In genomic region chr2:197131558-197131855, GRCh38 we compare ENCODE assay signal across 10 cellular contexts.
A peak's percentile ranks its signal among the peaks of the same experiment; 100 is the strongest.
DNase-seq lines count a peak whose midpoint lies in the region; ATAC-seq and TF ChIP-seq lines count a peak whose summit lies in the region.
"Had no signal": no experiment of that assay in that cellular context is flagged by ENCODE, and none has a peak within 500 bp of the region (broad histone marks: within the 10 kb centered on the region; RNA-seq: fewer than 3 reads in every experiment).

No MANE protein-coding gene starts in this region.

- H2AFZ ChIP-seq in DND-41 (ENCODE audit: low read depth, low read length) (no peak overlapping the region), SU-DHL-6 (ENCODE audit: low read depth, low read length, severe bottlenecking) (peak overlapping the region; percentile 28), hepatocyte (no peak overlapping the region)

- H3K9me3 ChIP-seq in DND-41 (ENCODE audit: insufficient read depth, low read length, severe bottlenecking) (no peaks in the 10 kb centered on the region), SU-DHL-6 (ENCODE audit: insufficient read depth, low read length) (no peaks in the 10 kb centered on the region), hepatocyte (ENCODE audit: low read depth) (no peaks in the 10 kb centered on the region)

- ATAC-seq in DND-41 (ENCODE audit: insufficient read depth, low read depth) (no peak), GM19324 (IDR thresholded peaks at IDR 0.05; ENCODE audit: low FRiP score, unreplicated experiment) (peak; percentile 75), HG02970 (IDR thresholded peaks at IDR 0.05; ENCODE audit: low FRiP score, unreplicated experiment) (peak; percentile 42)
- ATAC-seq: PC-3 had no signal

- H3K4me1 ChIP-seq in DND-41 (ENCODE audit: insufficient read depth, low read length) = peaks cover 45% of the 10 kb centered on the region
- H3K4me1 ChIP-seq in hepatocyte (ENCODE audit: insufficient read depth) = no peaks in the 10 kb centered on the region

- TF ChIP-seq CTCF in DND-41 (IDR thresholded peaks at IDR 0.05; ENCODE audit: borderline replicate concordance, extremely low read depth, low read length, poor library complexity, severe bottlenecking) (no peak), SU-DHL-6 (IDR thresholded peaks at IDR 0.05; ENCODE audit: insufficient read depth, low read length, poor library complexity, severe bottlenecking) (no peak), hepatocyte (IDR thresholded peaks at IDR 0.05; ENCODE audit: poor library complexity) (no peak)

- H3K4me2 ChIP-seq in DND-41 (ENCODE audit: insufficient read depth, low read length) (no peak overlapping the region), SU-DHL-6 (ENCODE audit: low read depth, low read length, poor library complexity, severe bottlenecking) (peak overlapping the region; percentile 67), hepatocyte (no peak overlapping the region)

- no peaks in the 10 kb centered on the region for H3K9me2 ChIP-seq in SU-DHL-6 (replicated peaks; ENCODE audit: insufficient read depth, low read length)
- no peaks in the 10 kb centered on the region for H3K9me2 ChIP-seq in hepatocyte (replicated peaks; ENCODE audit: insufficient read depth)

- no peaks in the 10 kb centered on the region for H3K79me2 ChIP-seq in DND-41 (ENCODE audit: insufficient read depth, low read length)
- peaks cover 5% of the 10 kb centered on the region; the same call in 1 of the 2 replicates for H3K79me2 ChIP-seq in SU-DHL-6 (ENCODE audit: insufficient read depth, low read length)
- no peaks in the 10 kb centered on the region for H3K79me2 ChIP-seq in hepatocyte

- peak overlapping the region; percentile 48; the same call in 1 of the 2 replicates for H3K27ac ChIP-seq in DND-41 (ENCODE audit: low read length)
- H3K27ac ChIP-seq in SU-DHL-6 (ENCODE audit: low read depth, low read length) = peak overlapping the region; percentile 99
- no peak overlapping the region for H3K27ac ChIP-seq in hepatocyte

- DNase-seq in DND-41 (no peak), HUDEP-2 (lab: John Stamatoyannopoulos, UW; ENCODE audit: unreplicated experiment in 76 of 76) (no peak), hepatic stellate cell (ENCODE audit: low spot score) (no peak), hepatocyte (ENCODE audit: low spot score) (no peak), NCI-H748 treated with DMSO at 0.1 percent for 48 hours (lab: John Stamatoyannopoulos, UW) (no peak)
- DNase-seq: PC-3; stimulated activated CD4-positive, alpha-beta T cell treated with anti-CD3 and anti-CD28 coated beads, Interleukin-12 subunit alpha, Interleukin-12 subunit beta, amount 100 ng/mL, for 4 hours had no signal

- H3K27me3 ChIP-seq in DND-41 (ENCODE audit: insufficient read depth, low read length, poor library complexity) = no peaks in the 10 kb centered on the region
- no peaks in the 10 kb centered on the region for H3K27me3 ChIP-seq in SU-DHL-6 (ENCODE audit: low read length)
- H3K27me3 ChIP-seq in hepatocyte = no peaks in the 10 kb centered on the region

- H3K4me3 ChIP-seq in DND-41 (ENCODE audit: low read depth in 1 of 2, low read length in 2 of 2) (no peak overlapping the region), SU-DHL-6 (ENCODE audit: insufficient read depth, low read length, poor library complexity, severe bottlenecking) (peak overlapping the region; percentile 25), hepatocyte (no peak overlapping the region)

- peaks cover 34% of the 10 kb centered on the region for H3F3A ChIP-seq in SU-DHL-6 (ENCODE audit: insufficient read depth)

- WGBS in hepatocyte (ENCODE audit: low lambda C conversion rate, missing lambda C conversion rate) = 80% methylated on average over 4 of the region's 4 CpGs

- H3K9ac ChIP-seq in DND-41 (ENCODE audit: low read depth, low read length) (no peak overlapping the region), SU-DHL-6 (ENCODE audit: low read length) (peak overlapping the region; percentile 72)

- H3K36me3 ChIP-seq in DND-41 (ENCODE audit: insufficient read depth, low read length) (peaks cover 15% of the 10 kb centered on the region; the same call in 1 of the 2 replicates), SU-DHL-6 (ENCODE audit: low read length) (no peaks in the 10 kb centered on the region), hepatocyte (replicated peaks; ENCODE audit: insufficient read depth, low read depth) (no peaks in the 10 kb centered on the region)

- H4K20me1 ChIP-seq in DND-41 (ENCODE audit: insufficient read depth, low read length) (no peaks in the 10 kb centered on the region), SU-DHL-6 (ENCODE audit: low read depth, low read length) (no peaks in the 10 kb centered on the region), hepatocyte (ENCODE audit: insufficient read depth, poor library complexity, severe bottlenecking) (no peaks in the 10 kb centered on the region)
